ENCODE assay signal across 3 cellular contexts in genomic region chr1:25996966-25997758, GRCh38.
A peak's percentile ranks its signal among the peaks of the same experiment; 100 is the strongest.
TF ChIP-seq lines count a peak whose summit lies in the region.

No MANE protein-coding gene starts in this region.

TF ChIP-seq in SK-N-SH, 30 proteins besides CTCF, POLR2A, EP300 and RAD21:
- TF ChIP-seq ELF1 (IDR thresholded peaks at IDR 0.05) (no peak), FOXJ3 (CRISPR knock-in tag; IDR thresholded peaks at IDR 0.05) (no peak), SIN3A (IDR thresholded peaks at IDR 0.05; ENCODE audit: borderline replicate concordance, low read depth, low read length) (no peak), CHD2 (IDR thresholded peaks at IDR 0.05; ENCODE audit: low read length, partially characterized antibody) (no peak), RCOR1 (IDR thresholded peaks at IDR 0.05; ENCODE audit: low read length) (0 out of 2 replicates have a peak, but pooled peaks have one; percentile 31), GATA2 (CRISPR knock-in tag; IDR thresholded peaks at IDR 0.05) (peak; percentile 64), MXI1 (IDR thresholded peaks at IDR 0.05; ENCODE audit: low read depth, low read length) (peak; percentile 59; the same call in 1 of the 2 replicates)
TF ChIP-seq in SK-N-SH: peak in this region for 3.

TF ChIP-seq in SK-N-SH treated with all-trans-retinoic acid at 6 μM for 48 hours, 23 proteins besides CTCF, POLR2A, EP300 and RAD21:
- TF ChIP-seq POU6F1 (CRISPR knock-in tag; IDR thresholded peaks at IDR 0.05; ENCODE audit: borderline replicate concordance, low read depth) (no peak), BACH2 (CRISPR knock-in tag; IDR thresholded peaks at IDR 0.05; ENCODE audit: borderline replicate concordance) (no peak), ZNF8 (CRISPR knock-in tag; IDR thresholded peaks at IDR 0.05) (no peak), PATZ1 (CRISPR knock-in tag; IDR thresholded peaks at IDR 0.05; ENCODE audit: borderline replicate concordance) (no peak), PPARA (CRISPR knock-in tag; IDR thresholded peaks at IDR 0.05; ENCODE audit: borderline replicate concordance) (no peak), ZNF565 (CRISPR knock-in tag; conservative IDR thresholded peaks at IDR 0.05; ENCODE audit: low read depth) (no peak), ISL1 (CRISPR knock-in tag; IDR thresholded peaks at IDR 0.05) (no peak)

TF ChIP-seq in K562, 482 proteins besides CTCF, POLR2A, EP300 and RAD21 (continues in another document):
- TF ChIP-seq HDAC2 (IDR thresholded peaks at IDR 0.05) (peak; percentile 46; the same call in 1 of the 2 replicates), ATF7 (IDR thresholded peaks at IDR 0.05) (peak; percentile 28; the same call in 1 of the 2 replicates), SMARCA4 (IDR thresholded peaks at IDR 0.05) (peak; percentile 44), RERE (CRISPR knock-in tag; IDR thresholded peaks at IDR 0.05; ENCODE audit: borderline replicate concordance) (0 out of 2 replicates have a peak, but pooled peaks have one; percentile 23), KDM1A (IDR thresholded peaks at IDR 0.05) (peak; percentile 38 to 42; a peak in 1 of 4 replicates), JUND (IDR thresholded peaks at IDR 0.05; ENCODE audit: borderline replicate concordance, low read depth, low read length) (0 out of 2 replicates have a peak, but pooled peaks have one; percentile 38), JUND (tag; IDR thresholded peaks at IDR 0.05; ENCODE audit: borderline replicate concordance, low read depth, low read length) (peak; percentile 51; the same call in 1 of the 3 replicates), ZNF318 (IDR thresholded peaks at IDR 0.05; ENCODE audit: borderline replicate concordance in 1 of 2, low read depth in 1 of 2) (peak in 1 of 2 experiments; percentile 71; a peak in 2 of 4 replicates), GATA2 (CRISPR knock-in tag; IDR thresholded peaks at IDR 0.05) (peak; percentile 79), GATAD2A (IDR thresholded peaks at IDR 0.05) (0 out of 2 replicates have a peak, but pooled peaks have one; percentile 39), CBFA2T3 (IDR thresholded peaks at IDR 0.05) (peak; percentile 55; the same call in 1 of the 2 replicates), SPI1 (IDR thresholded peaks at IDR 0.05; ENCODE audit: borderline replicate concordance, low read depth, low read length) (peak; percentile 51; the same call in 1 of the 2 replicates), RCOR1 (IDR thresholded peaks at IDR 0.05; ENCODE audit: borderline replicate concordance in 1 of 2, low read depth in 2 of 2, low read length in 2 of 2) (peak in 1 of 2 experiments; percentile 77; a peak in 1 of 4 replicates)
- TF ChIP-seq, protein P1, sequence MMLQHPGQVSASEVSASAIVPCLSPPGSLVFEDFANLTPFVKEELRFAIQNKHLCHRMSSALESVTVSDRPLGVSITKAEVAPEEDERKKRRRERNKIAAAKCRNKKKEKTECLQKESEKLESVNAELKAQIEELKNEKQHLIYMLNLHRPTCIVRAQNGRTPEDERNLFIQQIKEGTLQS (IDR thresholded peaks at IDR 0.05) = peak; percentile 64
- TF ChIP-seq, protein P1 (CRISPR knock-in tag; conservative IDR thresholded peaks at IDR 0.05) = no peak
- TF ChIP-seq, protein P2, sequence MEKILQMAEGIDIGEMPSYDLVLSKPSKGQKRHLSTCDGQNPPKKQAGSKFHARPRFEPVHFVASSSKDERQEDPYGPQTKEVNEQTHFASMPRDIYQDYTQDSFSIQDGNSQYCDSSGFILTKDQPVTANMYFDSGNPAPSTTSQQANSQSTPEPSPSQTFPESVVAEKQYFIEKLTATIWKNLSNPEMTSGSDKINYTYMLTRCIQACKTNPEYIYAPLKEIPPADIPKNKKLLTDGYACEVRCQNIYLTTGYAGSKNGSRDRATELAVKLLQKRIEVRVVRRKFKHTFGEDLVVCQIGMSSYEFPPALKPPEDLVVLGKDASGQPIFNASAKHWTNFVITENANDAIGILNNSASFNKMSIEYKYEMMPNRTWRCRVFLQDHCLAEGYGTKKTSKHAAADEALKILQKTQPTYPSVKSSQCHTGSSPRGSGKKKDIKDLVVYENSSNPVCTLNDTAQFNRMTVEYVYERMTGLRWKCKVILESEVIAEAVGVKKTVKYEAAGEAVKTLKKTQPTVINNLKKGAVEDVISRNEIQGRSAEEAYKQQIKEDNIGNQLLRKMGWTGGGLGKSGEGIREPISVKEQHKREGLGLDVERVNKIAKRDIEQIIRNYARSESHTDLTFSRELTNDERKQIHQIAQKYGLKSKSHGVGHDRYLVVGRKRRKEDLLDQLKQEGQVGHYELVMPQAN (IDR thresholded peaks at IDR 0.05; ENCODE audit: borderline replicate concordance) = 0 out of 2 replicates have a peak, but pooled peaks have one; percentile 58
- TF ChIP-seq, protein P3, sequence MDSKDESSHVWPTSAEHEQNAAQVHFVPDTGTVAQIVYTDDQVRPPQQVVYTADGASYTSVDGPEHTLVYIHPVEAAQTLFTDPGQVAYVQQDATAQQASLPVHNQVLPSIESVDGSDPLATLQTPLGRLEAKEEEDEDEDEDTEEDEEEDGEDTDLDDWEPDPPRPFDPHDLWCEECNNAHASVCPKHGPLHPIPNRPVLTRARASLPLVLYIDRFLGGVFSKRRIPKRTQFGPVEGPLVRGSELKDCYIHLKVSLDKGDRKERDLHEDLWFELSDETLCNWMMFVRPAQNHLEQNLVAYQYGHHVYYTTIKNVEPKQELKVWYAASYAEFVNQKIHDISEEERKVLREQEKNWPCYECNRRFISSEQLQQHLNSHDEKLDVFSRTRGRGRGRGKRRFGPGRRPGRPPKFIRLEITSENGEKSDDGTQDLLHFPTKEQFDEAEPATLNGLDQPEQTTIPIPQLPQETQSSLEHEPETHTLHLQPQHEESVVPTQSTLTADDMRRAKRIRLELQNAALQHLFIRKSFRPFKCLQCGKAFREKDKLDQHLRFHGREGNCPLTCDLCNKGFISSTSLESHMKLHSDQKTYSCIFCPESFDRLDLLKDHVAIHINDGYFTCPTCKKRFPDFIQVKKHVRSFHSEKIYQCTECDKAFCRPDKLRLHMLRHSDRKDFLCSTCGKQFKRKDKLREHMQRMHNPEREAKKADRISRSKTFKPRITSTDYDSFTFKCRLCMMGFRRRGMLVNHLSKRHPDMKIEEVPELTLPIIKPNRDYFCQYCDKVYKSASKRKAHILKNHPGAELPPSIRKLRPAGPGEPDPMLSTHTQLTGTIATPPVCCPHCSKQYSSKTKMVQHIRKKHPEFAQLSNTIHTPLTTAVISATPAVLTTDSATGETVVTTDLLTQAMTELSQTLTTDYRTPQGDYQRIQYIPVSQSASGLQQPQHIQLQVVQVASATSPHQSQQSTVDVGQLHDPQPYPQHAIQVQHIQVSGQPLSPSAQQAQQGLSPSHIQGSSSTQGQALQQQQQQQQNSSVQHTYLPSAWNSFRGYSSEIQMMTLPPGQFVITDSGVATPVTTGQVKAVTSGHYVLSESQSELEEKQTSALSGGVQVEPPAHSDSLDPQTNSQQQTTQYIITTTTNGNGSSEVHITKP (IDR thresholded peaks at IDR 0.05; ENCODE audit: partially characterized antibody) = no peak
- TF ChIP-seq, protein P4, sequence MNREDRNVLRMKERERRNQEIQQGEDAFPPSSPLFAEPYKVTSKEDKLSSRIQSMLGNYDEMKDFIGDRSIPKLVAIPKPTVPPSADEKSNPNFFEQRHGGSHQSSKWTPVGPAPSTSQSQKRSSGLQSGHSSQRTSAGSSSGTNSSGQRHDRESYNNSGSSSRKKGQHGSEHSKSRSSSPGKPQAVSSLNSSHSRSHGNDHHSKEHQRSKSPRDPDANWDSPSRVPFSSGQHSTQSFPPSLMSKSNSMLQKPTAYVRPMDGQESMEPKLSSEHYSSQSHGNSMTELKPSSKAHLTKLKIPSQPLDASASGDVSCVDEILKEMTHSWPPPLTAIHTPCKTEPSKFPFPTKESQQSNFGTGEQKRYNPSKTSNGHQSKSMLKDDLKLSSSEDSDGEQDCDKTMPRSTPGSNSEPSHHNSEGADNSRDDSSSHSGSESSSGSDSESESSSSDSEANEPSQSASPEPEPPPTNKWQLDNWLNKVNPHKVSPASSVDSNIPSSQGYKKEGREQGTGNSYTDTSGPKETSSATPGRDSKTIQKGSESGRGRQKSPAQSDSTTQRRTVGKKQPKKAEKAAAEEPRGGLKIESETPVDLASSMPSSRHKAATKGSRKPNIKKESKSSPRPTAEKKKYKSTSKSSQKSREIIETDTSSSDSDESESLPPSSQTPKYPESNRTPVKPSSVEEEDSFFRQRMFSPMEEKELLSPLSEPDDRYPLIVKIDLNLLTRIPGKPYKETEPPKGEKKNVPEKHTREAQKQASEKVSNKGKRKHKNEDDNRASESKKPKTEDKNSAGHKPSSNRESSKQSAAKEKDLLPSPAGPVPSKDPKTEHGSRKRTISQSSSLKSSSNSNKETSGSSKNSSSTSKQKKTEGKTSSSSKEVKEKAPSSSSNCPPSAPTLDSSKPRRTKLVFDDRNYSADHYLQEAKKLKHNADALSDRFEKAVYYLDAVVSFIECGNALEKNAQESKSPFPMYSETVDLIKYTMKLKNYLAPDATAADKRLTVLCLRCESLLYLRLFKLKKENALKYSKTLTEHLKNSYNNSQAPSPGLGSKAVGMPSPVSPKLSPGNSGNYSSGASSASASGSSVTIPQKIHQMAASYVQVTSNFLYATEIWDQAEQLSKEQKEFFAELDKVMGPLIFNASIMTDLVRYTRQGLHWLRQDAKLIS (CRISPR knock-in tag; IDR thresholded peaks at IDR 0.05) = no peak
